Comparison of ENCODE assay signal across 18 cellular contexts in genomic region chr16:48605518-48606110, GRCh38. TPM values are rescaled to one million over a fixed set of nuclear protein-coding genes. Genes with fewer than 3 reads are reported as not detected.
DNase-seq lines count a peak whose midpoint lies in the region; ATAC-seq, FAIRE-seq and TF ChIP-seq lines count a peak whose summit lies in the region.
"Had no signal": no experiment of that assay in that cellular context is flagged by ENCODE, and none has a peak within 500 bp of the region (broad histone marks: within the 10 kb centered on the region; RNA-seq: fewer than 3 reads in every experiment).

No MANE protein-coding gene starts in this region.

- TF ChIP-seq EP300 in H1 (IDR thresholded peaks at IDR 0.05; ENCODE audit: borderline replicate concordance in 1 of 2, low read depth in 2 of 2, low read length in 2 of 2) = no peak
- no peak for TF ChIP-seq EP300 in suprapubic skin (IDR thresholded peaks at IDR 0.05)

- no peaks in the 10 kb centered on the region for H3F3A ChIP-seq in OCI-LY1 (ENCODE audit: insufficient read depth, low read length)

- TF ChIP-seq RAD21 in H1 (IDR thresholded peaks at IDR 0.05 in 1 of 2, conservative IDR thresholded peaks at IDR 0.05 in 1 of 2; ENCODE audit: low read depth in 2 of 2, low read length in 2 of 2) = no peak

- H3K9ac ChIP-seq in OCI-LY1 (ENCODE audit: low read length) (no peak overlapping the region), H1 (replicated peaks in 1 of 4; ENCODE audit: extremely low read depth in 1 of 4, low read depth in 3 of 4, low read length in 3 of 4) (no peak overlapping the region)
- H3K9ac ChIP-seq: BLaER1 treated with 17β-estradiol and CSF1 and Interleukin-3, amounts not matched to agents 10 nM and 100 nM had no signal

- no peak overlapping the region for H4K8ac ChIP-seq in H1 (ENCODE audit: extremely low read depth, insufficient read depth, low read length)

- H3K79me1 ChIP-seq in H1 (ENCODE audit: low read depth, low read length) = peaks cover 11% of the 10 kb centered on the region

- DNase-seq in H1 (ENCODE audit: low read depth in 1 of 2, low spot score in 2 of 2) (no peak), lower lobe of right lung (no peak), suprapubic skin (ENCODE audit: low spot score in 2 of 2) (no peak), SW480 (ENCODE audit: low spot score) (no peak)
- DNase-seq in activated naive CD4-positive, alpha-beta T cell treated with anti-CD3 and anti-CD28 coated beads for 36 hours = no peak
- DNase-seq: activated CD4-positive, alpha-beta T cell treated with anti-CD3 and anti-CD28 coated beads for 4 hours; amygdala; DMS79; erythroblast; MV-4-11; NCI-H774; SHP77; stimulated activated CD4-positive, alpha-beta T cell treated with anti-CD3 and anti-CD28 coated beads, Interleukin-2, amount 100 ng/mL, for 48 hours had no signal

- H2BK15ac ChIP-seq in H1 (ENCODE audit: low read length) = no peak overlapping the region

- H3K4me1 Mint-ChIP-seq in activated naive CD4-positive, alpha-beta T cell treated with anti-CD3 and anti-CD28 coated beads for 36 hours (ENCODE audit: low read depth) = peaks cover 30% of the 10 kb centered on the region

- no peak overlapping the region for H2BK120ac ChIP-seq in H1 (replicated peaks; ENCODE audit: low read depth, low read length)

- H2AFZ ChIP-seq in OCI-LY1 (ENCODE audit: low read length) (no peak overlapping the region), H1 (ENCODE audit: low read length) (no peak overlapping the region)

- TF ChIP-seq POLR2A in H1 (IDR thresholded peaks at IDR 0.05; ENCODE audit: control extremely low read depth in 1 of 2, low read depth in 2 of 2, low read length in 2 of 2) (no peak), suprapubic skin (IDR thresholded peaks at IDR 0.05) (no peak)

- H3K36me3 ChIP-seq in OCI-LY1 (ENCODE audit: insufficient read depth, low read length) (no peaks in the 10 kb centered on the region; the same call in 1 of the 2 replicates), H1 (ENCODE audit: control insufficient read depth in 2 of 4, insufficient read depth in 4 of 4, low read length in 3 of 4) (peaks cover 0 to 2% (median 0%) of the 10 kb centered on the region in 4 experiments; a peak in 1 of 8 replicates), lower lobe of right lung (no peaks in the 10 kb centered on the region), suprapubic skin (no peaks in the 10 kb centered on the region)

- TF ChIP-seq CTCF in OCI-LY1 (IDR thresholded peaks at IDR 0.05; ENCODE audit: low read length) (no peak), H1 (IDR thresholded peaks at IDR 0.05; ENCODE audit: control extremely low read depth in 1 of 3, insufficient read depth in 1 of 3, low read depth in 1 of 3, low read length in 3 of 3) (no peak), lower lobe of right lung (IDR thresholded peaks at IDR 0.05) (no peak), suprapubic skin (IDR thresholded peaks at IDR 0.05) (no peak)

- POLR2A ChIA-PET in H1 (lab: Charles Lee; ENCODE audit: partially characterized antibody) = interaction anchor here (0.6 to 0.7 kb wide), 3 partner anchors 28 to 1887 kb away, joined by 3 read pairs; no protein-coding TSS in a partner anchor

- H2BK20ac ChIP-seq in H1 (ENCODE audit: low read length) = no peak overlapping the region

- no peak overlapping the region for H3K14ac ChIP-seq in H1 (ENCODE audit: insufficient read length)

- no peak overlapping the region for H2BK5ac ChIP-seq in H1 (ENCODE audit: low read depth, low read length)

- H3K9me2 ChIP-seq in OCI-LY1 (ENCODE audit: low read depth, low read length) = no peaks in the 10 kb centered on the region

- H3K4me2 ChIP-seq in OCI-LY1 (ENCODE audit: low read length) (peak overlapping the region; percentile 6; the same call in 1 of the 2 replicates), H1 (ENCODE audit: insufficient read depth in 1 of 2, low read depth in 2 of 2, low read length in 2 of 2) (peak overlapping the region; percentile 12 to 55; a peak in 3 of 4 replicates)

- H3K27me3 ChIP-seq in OCI-LY1 (ENCODE audit: insufficient read depth, low read length) = no peaks in the 10 kb centered on the region
- no peaks in the 10 kb centered on the region for H3K27me3 ChIP-seq in H1 (replicated peaks in 1 of 4; ENCODE audit: control insufficient read depth in 3 of 4, extremely low read depth in 1 of 4, insufficient read depth in 3 of 4, low read length in 3 of 4)
- no peaks in the 10 kb centered on the region for H3K27me3 ChIP-seq in lower lobe of right lung (ENCODE audit: low read depth)
- H3K27me3 ChIP-seq in suprapubic skin = no peaks in the 10 kb centered on the region
- H3K27me3 ChIP-seq: BLaER1 treated with 17β-estradiol and CSF1 and Interleukin-3, amounts not matched to agents 10 nM and 100 nM had no signal

- peaks cover 2% of the 10 kb centered on the region; the same call in 1 of the 2 replicates for H3K23me2 ChIP-seq in H1 (ENCODE audit: low read depth, low read length)

- peaks cover 8% of the 10 kb centered on the region for H3K36me3 Mint-ChIP-seq in activated naive CD4-positive, alpha-beta T cell treated with anti-CD3 and anti-CD28 coated beads for 36 hours (ENCODE audit: low read depth)

- H3K56ac ChIP-seq in H1 (replicated peaks; ENCODE audit: insufficient read length, low read depth, low read length) = no peak overlapping the region

- ATAC-seq in lower lobe of right lung (peak in 1 of 2 donors; percentile 4), HG02973 (IDR thresholded peaks at IDR 0.05; ENCODE audit: unreplicated experiment) (no peak)
- ATAC-seq: naive thymus-derived CD8-positive, alpha-beta T cell had no signal

- CTCF ChIA-PET in H1 (lab: Charles Lee; ENCODE audit: partially characterized antibody) = interaction anchor here (1.0 to 2.8 kb wide), 4 partner anchors 18 to 63 kb away, joined by 3 to 10 read pairs (median 6); no protein-coding TSS in a partner anchor
- CTCF ChIA-PET in activated naive CD4-positive, alpha-beta T cell treated with anti-CD3 and anti-CD28 coated beads for 36 hours (lab: Charles Lee) = interaction anchor here (3.3 kb wide), 1 partner anchor 18 kb away, joined by 13 read pairs; no protein-coding TSS in a partner anchor

- H3K4me3 Mint-ChIP-seq in activated naive CD4-positive, alpha-beta T cell treated with anti-CD3 and anti-CD28 coated beads for 36 hours = no peak overlapping the region

- H2BK12ac ChIP-seq in H1 (ENCODE audit: low read depth, low read length) = peak overlapping the region; percentile 85

- H3K27ac Mint-ChIP-seq in activated naive CD4-positive, alpha-beta T cell treated with anti-CD3 and anti-CD28 coated beads for 36 hours = no peak overlapping the region

- 85% methylated on average over 4 of the region's 4 CpGs; no CpG with 5 or more reads in 1 of the 2 experiments for WGBS in H1 (ENCODE audit: extremely low coverage in 1 of 2, insufficient coverage in 1 of 2, insufficient read length in 1 of 2, insufficient replicate concordance in 2 of 2, low coverage in 1 of 2, low lambda C conversion rate in 2 of 2, missing lambda C conversion rate in 1 of 2), 2 experiments
- WGBS in suprapubic skin = 34% methylated on average over 4 of the region's 4 CpGs

- H3K27ac ChIP-seq in OCI-LY1 (ENCODE audit: low read depth, low read length, poor library complexity, severe bottlenecking) (no peak overlapping the region), H1 (ENCODE audit: low read depth, low read length) (no peak overlapping the region; the same call in 1 of the 2 replicates), lower lobe of right lung (peak overlapping the region; percentile 69), suprapubic skin (peak overlapping the region; percentile 97)
- H3K27ac ChIP-seq: BLaER1 treated with 17β-estradiol and CSF1 and Interleukin-3, amounts not matched to agents 10 nM and 100 nM had no signal

- H3K79me2 ChIP-seq in OCI-LY1 (ENCODE audit: insufficient read depth, low read length) (peaks cover 84% of the 10 kb centered on the region), H1 (ENCODE audit: control insufficient read depth in 1 of 2, insufficient read depth in 2 of 2, low read length in 2 of 2) (peaks cover 60 to 89% of the 10 kb centered on the region in 2 experiments)

- no peak overlapping the region for H3K18ac ChIP-seq in H1 (ENCODE audit: extremely low read depth, low read length)

- H3K9me3 ChIP-seq in OCI-LY1 (ENCODE audit: low read length) (no peaks in the 10 kb centered on the region), H1 (ENCODE audit: insufficient read depth in 2 of 2, low read depth in 1 of 2, low read length in 1 of 2) (no peaks in the 10 kb centered on the region), lower lobe of right lung (no peaks in the 10 kb centered on the region), suprapubic skin (no peaks in the 10 kb centered on the region)

- H3K4ac ChIP-seq in H1 (replicated peaks; ENCODE audit: insufficient read length, low read depth, low read length) = no peak overlapping the region

- intact Hi-C loops in lower lobe of right lung (cut with DNase I) = no loop called here
- intact Hi-C loops in activated naive CD4-positive, alpha-beta T cell treated with anti-CD3 and anti-CD28 coated beads for 36 hours (cut with micrococcal nuclease) = no loop called here

- H4K5ac ChIP-seq in H1 (ENCODE audit: insufficient read length, low read depth, low read length) = no peak overlapping the region

- no peaks in the 10 kb centered on the region for H3K9me3 Mint-ChIP-seq in activated naive CD4-positive, alpha-beta T cell treated with anti-CD3 and anti-CD28 coated beads for 36 hours

- H3K4me1 ChIP-seq in OCI-LY1 (ENCODE audit: insufficient read depth, low read length, severe bottlenecking) (peaks cover 31% of the 10 kb centered on the region), H1 (replicated peaks in 1 of 4; ENCODE audit: control insufficient read depth in 3 of 4, insufficient read depth in 4 of 4, low read length in 3 of 4) (peaks cover 7 to 32% (median 25%) of the 10 kb centered on the region in 4 experiments; a peak in 5 of 7 replicates), lower lobe of right lung (peaks cover 82% of the 10 kb centered on the region), suprapubic skin (peaks cover 71% of the 10 kb centered on the region)

- H2AK5ac ChIP-seq in H1 (ENCODE audit: low read depth, low read length) = 0 out of 2 replicates have a peak overlapping the region, but pooled peaks have one; percentile 68

- H3K23ac ChIP-seq in H1 (ENCODE audit: insufficient read length) = no peak overlapping the region

- no peak overlapping the region for H4K91ac ChIP-seq in H1 (replicated peaks; ENCODE audit: insufficient read length, low read length)

- no peaks in the 10 kb centered on the region for H3K27me3 Mint-ChIP-seq in activated naive CD4-positive, alpha-beta T cell treated with anti-CD3 and anti-CD28 coated beads for 36 hours (ENCODE audit: low read depth)

- no peak for FAIRE-seq in H1 (lab: Jason Lieb, UNC)
- FAIRE-seq: colon had no signal

- H3K4me3 ChIP-seq in OCI-LY1 (ENCODE audit: low read depth, low read length, poor library complexity, severe bottlenecking) = no peak overlapping the region
- H3K4me3 ChIP-seq in H1 (ENCODE audit: extremely low read depth in 1 of 4, insufficient read depth in 2 of 4, low read depth in 3 of 4, low read length in 4 of 4) = peak overlapping the region in 1 of 4 experiments; percentile 18; a peak in 2 of 8 replicates
- H3K4me3 ChIP-seq in lower lobe of right lung = no peak overlapping the region
- H3K4me3 ChIP-seq in suprapubic skin = no peak overlapping the region

- H4K20me1 ChIP-seq in OCI-LY1 (ENCODE audit: insufficient read depth, low read length) (no peaks in the 10 kb centered on the region), H1 (replicated peaks in 1 of 2; ENCODE audit: control insufficient read depth in 1 of 2, insufficient read depth in 2 of 2, low read length in 2 of 2) (peaks cover 4 to 35% of the 10 kb centered on the region in 2 experiments)

RNA-seq across cellular contexts. Expression of gene N4BP1, which starts 4.4 kb away (rescaled TPM):
- 33.1 and 33.4 TPM in 2 replicates for total RNA-seq in H1 (2021; fragmentation: NEBNext Ultra II Directional; extraction: Animal tissue kit (Norgen Biotek cat#: 25700))
- 13.5 TPM in 2 replicates for polyA plus RNA-seq in H1 (2011; rRNA removed)
- polyA plus RNA-seq in H1 (2011; cell fraction: cytosol; rRNA removed) = 9.5 TPM
- polyA plus RNA-seq in H1 (2011; cell fraction: nucleus; rRNA removed) = 15.5 TPM
- 14.9 to 24.2 TPM (median 20.0 TPM) in 4 replicates for polyA plus RNA-seq in H1 (2012, experiment 1 of 2)
- polyA plus RNA-seq in H1 (2012, experiment 2 of 2) = 2.8 TPM
- 15.9 TPM for polyA plus RNA-seq in H1 (2013, experiment 1 of 2)
- 17.5 TPM for polyA plus RNA-seq in H1 (2013, experiment 2 of 2)
- 15.0 and 18.8 TPM in 2 replicates for polyA minus RNA-seq in H1 (2011; rRNA and poly(A)+ RNA removed)
- 26.5 TPM for polyA minus RNA-seq in H1 (2011; cell fraction: cytosol; rRNA and poly(A)+ RNA removed)
- polyA minus RNA-seq in H1 (2011; cell fraction: nucleus; rRNA and poly(A)+ RNA removed) = 33.1 TPM
- 64.9 TPM for total RNA-seq in lower lobe of right lung
- 10 to 100 TPM; 46.2 to 78.1 (median 66.5) TPM for total RNA-seq in suprapubic skin
- 10 to 100 TPM; 25.1 to 27.2 TPM for total RNA-seq in activated naive CD4-positive, alpha-beta T cell treated with anti-CD3 and anti-CD28 coated beads for 36 hours

Comparison
In these comparisons a context has a peak if more than half of its experiments do, and no peak if none do; other contexts are left out.
1. H3K27ac ChIP-seq: peak in lower lobe of right lung (single experiment) and suprapubic skin (single experiment); none in OCI-LY1 (single experiment) and H1 (single experiment).